Comparison of ENCODE assay signal across 8 cellular contexts in the genomic region with DNA sequence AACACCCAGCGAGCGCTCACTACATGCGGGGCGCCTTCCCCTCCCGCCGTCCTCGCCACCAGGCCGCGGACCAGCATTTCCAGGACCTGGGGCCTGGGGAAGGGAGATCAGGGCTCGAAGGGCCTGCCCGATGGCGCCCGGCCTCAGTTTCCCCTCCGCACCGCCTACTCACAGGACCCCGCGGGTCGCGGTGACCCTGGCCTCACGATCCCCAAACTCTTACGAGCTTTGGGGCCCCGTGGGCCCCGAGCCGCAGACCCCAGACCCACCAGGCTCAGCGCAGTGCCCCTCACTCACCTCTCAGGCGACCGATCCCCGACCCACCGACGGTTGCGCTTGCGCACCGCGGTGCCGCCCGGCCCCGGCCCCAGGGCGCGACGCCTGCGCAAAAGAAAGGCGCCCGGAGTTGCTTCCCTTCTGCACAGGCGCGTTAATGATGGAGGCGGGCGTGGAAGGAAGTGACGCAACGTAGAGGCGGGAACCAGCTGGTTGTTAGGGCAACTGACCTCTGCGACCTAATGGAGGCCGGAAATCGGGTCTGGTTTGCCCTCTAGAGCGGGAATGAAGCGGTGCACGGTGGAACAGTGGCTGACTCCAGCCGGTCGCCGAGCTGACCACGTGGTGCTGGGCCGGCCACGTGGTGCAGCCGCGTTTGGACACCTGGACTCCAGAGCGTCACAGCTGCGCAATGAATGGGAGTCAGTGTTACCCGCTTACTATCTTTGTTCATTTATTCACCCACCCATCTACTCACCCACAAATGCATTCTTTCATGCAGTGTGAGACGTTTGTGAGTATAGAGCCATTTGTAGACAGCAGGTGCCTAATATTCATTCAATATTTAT. TPM values are rescaled to one million over a fixed set of nuclear protein-coding genes. Genes with fewer than 3 reads are reported as not detected.
DNase-seq lines count a peak whose midpoint lies in the region; ATAC-seq and TF ChIP-seq lines count a peak whose summit lies in the region.

A gene with protein sequence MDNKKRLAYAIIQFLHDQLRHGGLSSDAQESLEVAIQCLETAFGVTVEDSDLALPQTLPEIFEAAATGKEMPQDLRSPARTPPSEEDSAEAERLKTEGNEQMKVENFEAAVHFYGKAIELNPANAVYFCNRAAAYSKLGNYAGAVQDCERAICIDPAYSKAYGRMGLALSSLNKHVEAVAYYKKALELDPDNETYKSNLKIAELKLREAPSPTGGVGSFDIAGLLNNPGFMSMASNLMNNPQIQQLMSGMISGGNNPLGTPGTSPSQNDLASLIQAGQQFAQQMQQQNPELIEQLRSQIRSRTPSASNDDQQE (minus strand): TSS at position 338 of the 845 bp plus-strand sequence. CDS start 14,205 bp downstream, outside the sequence.

- peak within 1 kb of the TSS; percentile 85 to 91 for H3K4me3 ChIP-seq in CD4-positive, alpha-beta memory T cell (ENCODE audit: low read length in 2 of 2)
- H3K4me3 ChIP-seq in dorsolateral prefrontal cortex = peak within 1 kb of the TSS; percentile 66 to 100 (median 98)
- H3K4me3 ChIP-seq in liver (ENCODE audit: low read depth in 1 of 3, low read length in 3 of 3) = peak within 1 kb of the TSS; percentile 80 to 88 (median 87)

- peak within 1 kb of the TSS; percentile 85 to 96 for H3K9ac ChIP-seq in liver (ENCODE audit: low read depth in 1 of 2, low read length in 2 of 2)

- DNase-seq in CD4-positive, alpha-beta memory T cell = peak; percentile 94 to 98 (median 97)
- peak; percentile 92 for DNase-seq in NCI-H82 treated with DMSO at 0.1 percent for 48 hours (lab: John Stamatoyannopoulos, UW; ENCODE audit: unreplicated experiment)
- DNase-seq in activated CD4-positive, alpha-beta memory T cell treated with anti-CD3 and anti-CD28 coated beads for 36 hours = peak; percentile 99
- peak; percentile 97 to 99 (median 99) for DNase-seq in dorsolateral prefrontal cortex
- DNase-seq in stimulated activated CD4-positive, alpha-beta T cell treated with anti-CD3 and anti-CD28 coated beads, Interleukin-4, amount 100 ng/mL, for 24 hours = peak; percentile 98

- no peaks in the 10 kb centered on the region for H3K36me3 ChIP-seq in CD4-positive, alpha-beta memory T cell (ENCODE audit: insufficient read depth, low read length)
- H3K36me3 ChIP-seq in liver (ENCODE audit: control insufficient read depth in 4 of 4, insufficient read depth in 3 of 4, low read depth in 1 of 4, low read length in 3 of 4) = no peaks in the 10 kb centered on the region

- no peaks in the 10 kb centered on the region for H3K9me3 Mint-ChIP-seq in CD4-positive, alpha-beta memory T cell
- H3K9me3 Mint-ChIP-seq in activated CD4-positive, alpha-beta memory T cell treated with anti-CD3 and anti-CD28 coated beads for 36 hours = no peaks in the 10 kb centered on the region

- intact Hi-C loops in CD4-positive, alpha-beta memory T cell (cut with micrococcal nuclease) = loop anchor here (1.0 to 10.0 kb wide), 4 partner anchors 43 to 308 kb away; a partner anchor contains a TSS
- intact Hi-C loops in activated CD4-positive, alpha-beta memory T cell treated with anti-CD3 and anti-CD28 coated beads for 36 hours (cut with micrococcal nuclease) = loop anchor here (1.0 to 10.0 kb wide), 3 partner anchors 43 to 722 kb away; a partner anchor contains a TSS
- intact Hi-C loops in dorsolateral prefrontal cortex (cut with DNase I) = loop anchor here in 1 of 2 donors (2.0 to 5.0 kb wide), 2 partner anchors 58 to 81 kb away; a partner anchor contains a TSS

- H3K4me1 Mint-ChIP-seq in CD4-positive, alpha-beta memory T cell = peaks cover 26 to 69% (median 47%) of the 10 kb centered on the region in 4 donors
- peaks cover 57% of the 10 kb centered on the region for H3K4me1 Mint-ChIP-seq in activated CD4-positive, alpha-beta memory T cell treated with anti-CD3 and anti-CD28 coated beads for 36 hours (ENCODE audit: low read depth)

- TF ChIP-seq RAD21 in liver (IDR thresholded peaks at IDR 0.05) = peak in 1 of 2 donors; percentile 29

- peaks cover 0 to 5% of the 10 kb centered on the region in 2 donors for H3K36me3 Mint-ChIP-seq in CD4-positive, alpha-beta memory T cell
- H3K36me3 Mint-ChIP-seq in activated CD4-positive, alpha-beta memory T cell treated with anti-CD3 and anti-CD28 coated beads for 36 hours = peaks cover 8% of the 10 kb centered on the region

- ATAC-seq in GM19438 (IDR thresholded peaks at IDR 0.05; ENCODE audit: low read depth, unreplicated experiment) (peak; percentile 76), HG03575 (IDR thresholded peaks at IDR 0.05; ENCODE audit: extremely low read depth, insufficient number of reproducible peaks, low FRiP score, unreplicated experiment) (peak; percentile 40)

- peak within 1 kb of the TSS; percentile 87 to 97 (median 96) for H3K27ac Mint-ChIP-seq in CD4-positive, alpha-beta memory T cell
- H3K27ac Mint-ChIP-seq in activated CD4-positive, alpha-beta memory T cell treated with anti-CD3 and anti-CD28 coated beads for 36 hours = peak within 1 kb of the TSS; percentile 91

- TF ChIP-seq CTCF in dorsolateral prefrontal cortex (IDR thresholded peaks at IDR 0.05 in 54 of 56, conservative IDR thresholded peaks at IDR 0.05 in 2 of 56; ENCODE audit: low read depth in 1 of 56, partially characterized antibody in 56 of 56) (peak; percentile 17 to 73 (median 58)), liver (IDR thresholded peaks at IDR 0.05; ENCODE audit: low read depth, low read length, missing input control) (peak; percentile 64)

- under 1% methylated on average over 68 of the region's 68 CpGs for WGBS in liver

- CTCF ChIA-PET in CD4-positive, alpha-beta memory T cell (lab: Charles Lee; ENCODE audit: partially characterized antibody) = interaction anchor here (1.0 kb wide), 1 partner anchor 43 kb away, joined by 4 read pairs; a partner anchor contains a TSS
- CTCF ChIA-PET in activated CD4-positive, alpha-beta memory T cell treated with anti-CD3 and anti-CD28 coated beads for 36 hours (lab: Charles Lee) = interaction anchor here (0.6 to 1.8 kb wide), 5 partner anchors 24 to 140 kb away, joined by 3 to 6 read pairs (median 3); no protein-coding TSS in a partner anchor

- no peaks in the 10 kb centered on the region for H3K27me3 ChIP-seq in CD4-positive, alpha-beta memory T cell (ENCODE audit: insufficient read depth, low read length)
- H3K27me3 ChIP-seq in dorsolateral prefrontal cortex (no peaks in the 10 kb centered on the region), liver (ENCODE audit: control insufficient read depth in 4 of 4, insufficient read depth in 4 of 4, low read length in 3 of 4) (no peaks in the 10 kb centered on the region)

- H3K27ac ChIP-seq in CD4-positive, alpha-beta memory T cell (ENCODE audit: low read depth, low read length) = peak within 1 kb of the TSS; percentile 93
- H3K27ac ChIP-seq in dorsolateral prefrontal cortex (peak within 1 kb of the TSS; percentile 81 to 100 (median 96)), liver (ENCODE audit: low read depth in 1 of 2, low read length in 2 of 2) (peak within 1 kb of the TSS; percentile 83 to 87)

- POLR2A ChIA-PET in CD4-positive, alpha-beta memory T cell (lab: Charles Lee; ENCODE audit: partially characterized antibody) = interaction anchor here (1.0 to 1.3 kb wide), 3 partner anchors 15 to 307 kb away, joined by 3 to 5 read pairs (median 5); a partner anchor contains a TSS
- POLR2A ChIA-PET in activated CD4-positive, alpha-beta memory T cell treated with anti-CD3 and anti-CD28 coated beads for 36 hours (lab: Charles Lee) = interaction anchor here (1.3 kb wide), 1 partner anchor 307 kb away, joined by 3 read pairs; no protein-coding TSS in a partner anchor

- peak within 1 kb of the TSS; percentile 84 to 93 (median 90) for H3K4me3 Mint-ChIP-seq in CD4-positive, alpha-beta memory T cell
- H3K4me3 Mint-ChIP-seq in activated CD4-positive, alpha-beta memory T cell treated with anti-CD3 and anti-CD28 coated beads for 36 hours = peak within 1 kb of the TSS; percentile 89

- peaks cover 54% of the 10 kb centered on the region for H3K4me1 ChIP-seq in CD4-positive, alpha-beta memory T cell (ENCODE audit: insufficient read depth, low read length)
- H3K4me1 ChIP-seq in liver (ENCODE audit: control insufficient read depth in 4 of 4, insufficient read depth in 4 of 4, low read length in 3 of 4) = peaks cover 1 to 41% (median 30%) of the 10 kb centered on the region in 4 donors

- H3K27me3 Mint-ChIP-seq in CD4-positive, alpha-beta memory T cell = no peaks in the 10 kb centered on the region
- no peaks in the 10 kb centered on the region for H3K27me3 Mint-ChIP-seq in activated CD4-positive, alpha-beta memory T cell treated with anti-CD3 and anti-CD28 coated beads for 36 hours

- H3K9me3 ChIP-seq in CD4-positive, alpha-beta memory T cell (ENCODE audit: control insufficient read depth in 1 of 2, low read length in 2 of 2) = no peaks in the 10 kb centered on the region
- H3K9me3 ChIP-seq in liver (ENCODE audit: control insufficient read depth in 4 of 4, low read length in 3 of 4) = no peaks in the 10 kb centered on the region

TF ChIP-seq in liver, 16 proteins besides CTCF, POLR2A, EP300 and RAD21 (continues in another document):
- TF ChIP-seq TAF1 (conservative IDR thresholded peaks at IDR 0.05) = no peak

RNA-seq across cellular contexts. Expression of the gene that starts here (rescaled TPM):
- 10 to 100 TPM; 37.0 to 37.8 TPM for total RNA-seq in CD4-positive, alpha-beta memory T cell
- polyA plus RNA-seq in CD4-positive, alpha-beta memory T cell = 10 to 100 TPM; 27.7 to 34.9 TPM
- 10 to 100 TPM; 45.6 to 46.2 TPM for total RNA-seq in activated CD4-positive, alpha-beta memory T cell treated with anti-CD3 and anti-CD28 coated beads for 36 hours
- total RNA-seq in dorsolateral prefrontal cortex (100 to 1,000 TPM in 2 of 120 experiments, 10 to 100 TPM in 118; 61.3 to 107 (median 73.1) TPM), liver (10 to 100 TPM; 16.7 to 23.2 TPM)
- polyA plus RNA-seq in liver = 10 to 100 TPM; 18.9 to 38.4 TPM

Comparison
In these comparisons a context has a peak if more than half of its experiments do, and no peak if none do; other contexts are left out.
1. Peak in every context shown above with its lines: DNase-seq, ATAC-seq, H3K4me3 ChIP-seq and H3K27ac ChIP-seq.